In the genomic region with DNA sequence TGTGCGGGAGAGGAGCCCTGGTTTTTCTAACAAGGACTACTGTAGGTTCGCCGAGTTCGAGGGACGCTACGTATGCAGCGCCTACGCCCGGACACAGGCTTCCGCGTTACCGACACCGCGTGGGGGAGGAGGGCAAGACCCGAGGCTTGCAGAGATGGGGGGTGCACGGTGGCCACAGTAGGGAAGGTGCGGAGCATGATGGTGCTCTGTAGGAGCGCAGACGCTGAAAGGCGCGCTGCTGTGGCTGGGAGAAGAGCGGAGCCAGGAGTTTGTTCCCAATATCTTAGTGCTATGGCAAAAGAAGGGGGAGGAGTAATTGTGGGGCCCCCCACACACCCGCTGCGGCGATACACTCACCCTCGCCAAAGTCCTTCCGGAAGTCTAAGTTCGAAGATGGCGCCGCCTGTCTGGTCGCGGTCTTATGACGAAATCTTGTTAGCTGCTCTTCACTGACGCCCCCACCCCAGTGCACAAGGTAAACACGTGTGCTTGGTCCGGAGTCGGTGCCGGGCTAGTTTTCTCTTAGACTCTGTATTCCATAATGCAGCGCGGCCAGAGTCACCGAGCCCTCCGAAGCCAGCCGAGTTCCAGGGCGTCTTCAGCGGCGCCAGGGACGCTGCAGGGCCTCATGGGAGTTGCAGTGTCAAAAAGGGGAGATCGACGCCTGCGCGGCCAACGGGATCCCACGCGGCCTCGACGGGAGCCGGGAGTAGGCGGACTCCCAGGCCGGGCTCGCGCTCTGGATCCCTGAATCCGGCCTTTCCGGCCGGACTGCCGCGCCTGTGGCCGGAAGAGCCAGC, we compare ENCODE assay signal across 1 cellular context.
TF ChIP-seq lines count a peak whose summit lies in the region.

A gene with protein sequence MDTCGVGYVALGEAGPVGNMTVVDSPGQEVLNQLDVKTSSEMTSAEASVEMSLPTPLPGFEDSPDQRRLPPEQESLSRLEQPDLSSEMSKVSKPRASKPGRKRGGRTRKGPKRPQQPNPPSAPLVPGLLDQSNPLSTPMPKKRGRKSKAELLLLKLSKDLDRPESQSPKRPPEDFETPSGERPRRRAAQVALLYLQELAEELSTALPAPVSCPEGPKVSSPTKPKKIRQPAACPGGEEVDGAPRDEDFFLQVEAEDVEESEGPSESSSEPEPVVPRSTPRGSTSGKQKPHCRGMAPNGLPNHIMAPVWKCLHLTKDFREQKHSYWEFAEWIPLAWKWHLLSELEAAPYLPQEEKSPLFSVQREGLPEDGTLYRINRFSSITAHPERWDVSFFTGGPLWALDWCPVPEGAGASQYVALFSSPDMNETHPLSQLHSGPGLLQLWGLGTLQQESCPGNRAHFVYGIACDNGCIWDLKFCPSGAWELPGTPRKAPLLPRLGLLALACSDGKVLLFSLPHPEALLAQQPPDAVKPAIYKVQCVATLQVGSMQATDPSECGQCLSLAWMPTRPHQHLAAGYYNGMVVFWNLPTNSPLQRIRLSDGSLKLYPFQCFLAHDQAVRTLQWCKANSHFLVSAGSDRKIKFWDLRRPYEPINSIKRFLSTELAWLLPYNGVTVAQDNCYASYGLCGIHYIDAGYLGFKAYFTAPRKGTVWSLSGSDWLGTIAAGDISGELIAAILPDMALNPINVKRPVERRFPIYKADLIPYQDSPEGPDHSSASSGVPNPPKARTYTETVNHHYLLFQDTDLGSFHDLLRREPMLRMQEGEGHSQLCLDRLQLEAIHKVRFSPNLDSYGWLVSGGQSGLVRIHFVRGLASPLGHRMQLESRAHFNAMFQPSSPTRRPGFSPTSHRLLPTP (minus strand): TSS at position 383 of the 800 bp plus-strand sequence. CDS start 13,210 bp downstream, outside the sequence.

TF ChIP-seq in HepG2, 621 proteins besides CTCF, POLR2A, EP300 and RAD21 (continued from another document and continues in another):
- TF ChIP-seq ZFP91 (CRISPR knock-in tag; IDR thresholded peaks at IDR 0.05; ENCODE audit: borderline replicate concordance) = peak; percentile 85
- TF ChIP-seq, protein P1, sequence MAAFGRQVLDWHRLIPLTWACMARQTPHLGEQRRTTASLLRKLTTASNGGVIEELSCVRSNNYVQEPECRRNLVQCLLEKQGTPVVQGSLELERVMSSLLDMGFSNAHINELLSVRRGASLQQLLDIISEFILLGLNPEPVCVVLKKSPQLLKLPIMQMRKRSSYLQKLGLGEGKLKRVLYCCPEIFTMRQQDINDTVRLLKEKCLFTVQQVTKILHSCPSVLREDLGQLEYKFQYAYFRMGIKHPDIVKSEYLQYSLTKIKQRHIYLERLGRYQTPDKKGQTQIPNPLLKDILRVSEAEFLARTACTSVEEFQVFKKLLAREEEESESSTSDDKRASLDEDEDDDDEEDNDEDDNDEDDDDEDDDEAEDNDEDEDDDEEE (CRISPR knock-in tag; IDR thresholded peaks at IDR 0.05) = peak; percentile 29; the same call in 1 of the 2 replicates
- TF ChIP-seq SRSF4 (IDR thresholded peaks at IDR 0.05; ENCODE audit: low read depth, low read length, poor library complexity, severe bottlenecking) = no peak
- TF ChIP-seq, protein P2, sequence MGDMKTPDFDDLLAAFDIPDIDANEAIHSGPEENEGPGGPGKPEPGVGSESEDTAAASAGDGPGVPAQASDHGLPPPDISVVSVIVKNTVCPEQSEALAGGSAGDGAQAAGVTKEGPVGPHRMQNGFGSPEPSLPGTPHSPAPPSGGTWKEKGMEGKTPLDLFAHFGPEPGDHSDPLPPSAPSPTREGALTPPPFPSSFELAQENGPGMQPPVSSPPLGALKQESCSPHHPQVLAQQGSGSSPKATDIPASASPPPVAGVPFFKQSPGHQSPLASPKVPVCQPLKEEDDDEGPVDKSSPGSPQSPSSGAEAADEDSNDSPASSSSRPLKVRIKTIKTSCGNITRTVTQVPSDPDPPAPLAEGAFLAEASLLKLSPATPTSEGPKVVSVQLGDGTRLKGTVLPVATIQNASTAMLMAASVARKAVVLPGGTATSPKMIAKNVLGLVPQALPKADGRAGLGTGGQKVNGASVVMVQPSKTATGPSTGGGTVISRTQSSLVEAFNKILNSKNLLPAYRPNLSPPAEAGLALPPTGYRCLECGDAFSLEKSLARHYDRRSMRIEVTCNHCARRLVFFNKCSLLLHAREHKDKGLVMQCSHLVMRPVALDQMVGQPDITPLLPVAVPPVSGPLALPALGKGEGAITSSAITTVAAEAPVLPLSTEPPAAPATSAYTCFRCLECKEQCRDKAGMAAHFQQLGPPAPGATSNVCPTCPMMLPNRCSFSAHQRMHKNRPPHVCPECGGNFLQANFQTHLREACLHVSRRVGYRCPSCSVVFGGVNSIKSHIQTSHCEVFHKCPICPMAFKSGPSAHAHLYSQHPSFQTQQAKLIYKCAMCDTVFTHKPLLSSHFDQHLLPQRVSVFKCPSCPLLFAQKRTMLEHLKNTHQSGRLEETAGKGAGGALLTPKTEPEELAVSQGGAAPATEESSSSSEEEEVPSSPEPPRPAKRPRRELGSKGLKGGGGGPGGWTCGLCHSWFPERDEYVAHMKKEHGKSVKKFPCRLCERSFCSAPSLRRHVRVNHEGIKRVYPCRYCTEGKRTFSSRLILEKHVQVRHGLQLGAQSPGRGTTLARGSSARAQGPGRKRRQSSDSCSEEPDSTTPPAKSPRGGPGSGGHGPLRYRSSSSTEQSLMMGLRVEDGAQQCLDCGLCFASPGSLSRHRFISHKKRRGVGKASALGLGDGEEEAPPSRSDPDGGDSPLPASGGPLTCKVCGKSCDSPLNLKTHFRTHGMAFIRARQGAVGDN (CRISPR knock-in tag; IDR thresholded peaks at IDR 0.05) = peak; percentile 98
- TF ChIP-seq ZNF597 (CRISPR knock-in tag; IDR thresholded peaks at IDR 0.05) = no peak
- TF ChIP-seq AKAP8 (CRISPR knock-in tag; IDR thresholded peaks at IDR 0.05) = no peak
- TF ChIP-seq ZNF362 (CRISPR knock-in tag; IDR thresholded peaks at IDR 0.05; ENCODE audit: borderline replicate concordance) = no peak; the same call in 1 of the 2 replicates
- no peak for TF ChIP-seq ZNF451 (CRISPR knock-in tag; IDR thresholded peaks at IDR 0.05)
- peak; percentile 96 for TF ChIP-seq FOXK2 (IDR thresholded peaks at IDR 0.05)
- no peak for TF ChIP-seq TCF7L2 (IDR thresholded peaks at IDR 0.05; ENCODE audit: low read depth, low read length)
- peak; percentile 93 for TF ChIP-seq ZNF350 (CRISPR knock-in tag; IDR thresholded peaks at IDR 0.05; ENCODE audit: borderline replicate concordance, low read depth)
- TF ChIP-seq PHB2 (IDR thresholded peaks at IDR 0.05; ENCODE audit: partially characterized antibody) = no peak
- TF ChIP-seq ZNF713 (CRISPR knock-in tag; IDR thresholded peaks at IDR 0.05) = 0 out of 2 replicates have a peak, but pooled peaks have one; percentile 90
- TF ChIP-seq ZNF557 (CRISPR knock-in tag; IDR thresholded peaks at IDR 0.05) = peak; percentile 19; the same call in 1 of the 2 replicates
- TF ChIP-seq ZNF20 (CRISPR knock-in tag; IDR thresholded peaks at IDR 0.05) = no peak
- no peak; the same call in 1 of the 2 replicates for TF ChIP-seq DR1 (CRISPR knock-in tag; IDR thresholded peaks at IDR 0.05)
- peak; percentile 69 for TF ChIP-seq SKI (IDR thresholded peaks at IDR 0.05; ENCODE audit: partially characterized antibody)
- peak; percentile 43; the same call in 1 of the 2 replicates for TF ChIP-seq TEF (CRISPR knock-in tag; IDR thresholded peaks at IDR 0.05)
- no peak for TF ChIP-seq ZNF383 (CRISPR knock-in tag; IDR thresholded peaks at IDR 0.05; ENCODE audit: borderline replicate concordance)
- TF ChIP-seq ZBTB7A (CRISPR knock-in tag; IDR thresholded peaks at IDR 0.05) = peak; percentile 51; the same call in 1 of the 2 replicates
- TF ChIP-seq STAT5B (CRISPR knock-in tag; IDR thresholded peaks at IDR 0.05) = no peak
- no peak for TF ChIP-seq ZNF337 (CRISPR knock-in tag; IDR thresholded peaks at IDR 0.05; ENCODE audit: borderline replicate concordance, low read depth)
- no peak for TF ChIP-seq RFX1 (IDR thresholded peaks at IDR 0.05)
- TF ChIP-seq PITX1 (CRISPR knock-in tag; IDR thresholded peaks at IDR 0.05) = peak; percentile 70
- peak; percentile 83 for TF ChIP-seq REL (CRISPR knock-in tag; conservative IDR thresholded peaks at IDR 0.05)
- TF ChIP-seq ZNF850 (CRISPR knock-in tag; conservative IDR thresholded peaks at IDR 0.05) = peak; percentile 29; the same call in 1 of the 2 replicates
- TF ChIP-seq GABPB1 (CRISPR knock-in tag; IDR thresholded peaks at IDR 0.05) = peak; percentile 95
- TF ChIP-seq KLF15 (CRISPR knock-in tag; IDR thresholded peaks at IDR 0.05; ENCODE audit: borderline replicate concordance) = peak; percentile 34
- TF ChIP-seq SIX4 (CRISPR knock-in tag; IDR thresholded peaks at IDR 0.05) = peak; percentile 30
- peak; percentile 28; the same call in 1 of the 2 replicates for TF ChIP-seq SIX1 (CRISPR knock-in tag; IDR thresholded peaks at IDR 0.05; ENCODE audit: borderline replicate concordance)
- no peak for TF ChIP-seq GRHL1 (CRISPR knock-in tag; conservative IDR thresholded peaks at IDR 0.05)
- TF ChIP-seq JUN (CRISPR knock-in tag; IDR thresholded peaks at IDR 0.05) = peak; percentile 79; the same call in 1 of the 2 replicates
- TF ChIP-seq ISL2 (CRISPR knock-in tag; IDR thresholded peaks at IDR 0.05) = peak; percentile 67
- peak; percentile 37; the same call in 1 of the 2 replicates for TF ChIP-seq ZNF605 (CRISPR knock-in tag; IDR thresholded peaks at IDR 0.05)
- TF ChIP-seq ZBTB21 (CRISPR knock-in tag; IDR thresholded peaks at IDR 0.05) = no peak; the same call in 1 of the 2 replicates
- TF ChIP-seq FOXJ3 (CRISPR knock-in tag; IDR thresholded peaks at IDR 0.05; ENCODE audit: borderline replicate concordance) = no peak; the same call in 1 of the 2 replicates
- peak; percentile 78 for TF ChIP-seq ZNF782 (CRISPR knock-in tag; IDR thresholded peaks at IDR 0.05; ENCODE audit: borderline replicate concordance)
- TF ChIP-seq, protein P3, sequence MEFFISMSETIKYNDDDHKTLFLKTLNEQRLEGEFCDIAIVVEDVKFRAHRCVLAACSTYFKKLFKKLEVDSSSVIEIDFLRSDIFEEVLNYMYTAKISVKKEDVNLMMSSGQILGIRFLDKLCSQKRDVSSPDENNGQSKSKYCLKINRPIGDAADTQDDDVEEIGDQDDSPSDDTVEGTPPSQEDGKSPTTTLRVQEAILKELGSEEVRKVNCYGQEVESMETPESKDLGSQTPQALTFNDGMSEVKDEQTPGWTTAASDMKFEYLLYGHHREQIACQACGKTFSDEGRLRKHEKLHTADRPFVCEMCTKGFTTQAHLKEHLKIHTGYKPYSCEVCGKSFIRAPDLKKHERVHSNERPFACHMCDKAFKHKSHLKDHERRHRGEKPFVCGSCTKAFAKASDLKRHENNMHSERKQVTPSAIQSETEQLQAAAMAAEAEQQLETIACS (CRISPR knock-in tag; IDR thresholded peaks at IDR 0.05) = peak; percentile 70; the same call in 1 of the 2 replicates
- peak; percentile 80 for TF ChIP-seq HCFC1 (IDR thresholded peaks at IDR 0.05; ENCODE audit: low read depth, low read length)
- peak; percentile 25 for TF ChIP-seq KAT7 (CRISPR knock-in tag; IDR thresholded peaks at IDR 0.05; ENCODE audit: borderline replicate concordance)
- TF ChIP-seq RORA (CRISPR knock-in tag; IDR thresholded peaks at IDR 0.05) = no peak
- TF ChIP-seq DMAP1 (CRISPR knock-in tag; IDR thresholded peaks at IDR 0.05) = peak; percentile 96
- peak; percentile 64 for TF ChIP-seq ZBTB20 (CRISPR knock-in tag; IDR thresholded peaks at IDR 0.05; ENCODE audit: borderline replicate concordance, low read depth)
- TF ChIP-seq ZBTB42 (CRISPR knock-in tag; IDR thresholded peaks at IDR 0.05) = 0 out of 2 replicates have a peak, but pooled peaks have one; percentile 19
- TF ChIP-seq YEATS2 (CRISPR knock-in tag; IDR thresholded peaks at IDR 0.05; ENCODE audit: borderline replicate concordance) = peak; percentile 84
- peak; percentile 72 for TF ChIP-seq GATA4 (IDR thresholded peaks at IDR 0.05; ENCODE audit: borderline replicate concordance, low read depth)
